Comparison of ENCODE assay signal across 1 cellular context in the genomic region with DNA sequence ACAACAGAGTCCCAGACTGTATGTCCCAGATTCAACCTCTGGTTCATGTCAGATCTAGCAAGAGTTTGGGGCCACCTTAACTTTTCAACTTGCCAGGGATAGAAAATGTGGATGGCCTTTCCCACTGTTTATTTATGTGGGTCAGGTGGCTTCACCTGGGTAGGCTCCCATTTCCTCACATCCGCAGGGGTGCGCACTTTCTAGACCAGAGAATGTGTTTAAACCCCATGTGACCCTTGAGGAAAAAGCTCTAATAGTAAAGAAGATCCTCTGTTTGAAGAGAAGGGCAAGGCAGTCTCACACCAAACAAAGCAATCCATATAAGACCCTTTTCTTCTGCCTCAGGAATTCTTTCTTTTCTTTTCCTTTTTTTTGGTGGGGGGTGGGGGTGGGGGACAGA.
A peak's percentile ranks its signal among the peaks of the same experiment; 100 is the strongest.
TF ChIP-seq lines count a peak whose summit lies in the region.

No MANE protein-coding gene starts in this region.

TF ChIP-seq in K562, 482 proteins besides CTCF, POLR2A, EP300 and RAD21 (continued from another document):
- TF ChIP-seq, protein P1, sequence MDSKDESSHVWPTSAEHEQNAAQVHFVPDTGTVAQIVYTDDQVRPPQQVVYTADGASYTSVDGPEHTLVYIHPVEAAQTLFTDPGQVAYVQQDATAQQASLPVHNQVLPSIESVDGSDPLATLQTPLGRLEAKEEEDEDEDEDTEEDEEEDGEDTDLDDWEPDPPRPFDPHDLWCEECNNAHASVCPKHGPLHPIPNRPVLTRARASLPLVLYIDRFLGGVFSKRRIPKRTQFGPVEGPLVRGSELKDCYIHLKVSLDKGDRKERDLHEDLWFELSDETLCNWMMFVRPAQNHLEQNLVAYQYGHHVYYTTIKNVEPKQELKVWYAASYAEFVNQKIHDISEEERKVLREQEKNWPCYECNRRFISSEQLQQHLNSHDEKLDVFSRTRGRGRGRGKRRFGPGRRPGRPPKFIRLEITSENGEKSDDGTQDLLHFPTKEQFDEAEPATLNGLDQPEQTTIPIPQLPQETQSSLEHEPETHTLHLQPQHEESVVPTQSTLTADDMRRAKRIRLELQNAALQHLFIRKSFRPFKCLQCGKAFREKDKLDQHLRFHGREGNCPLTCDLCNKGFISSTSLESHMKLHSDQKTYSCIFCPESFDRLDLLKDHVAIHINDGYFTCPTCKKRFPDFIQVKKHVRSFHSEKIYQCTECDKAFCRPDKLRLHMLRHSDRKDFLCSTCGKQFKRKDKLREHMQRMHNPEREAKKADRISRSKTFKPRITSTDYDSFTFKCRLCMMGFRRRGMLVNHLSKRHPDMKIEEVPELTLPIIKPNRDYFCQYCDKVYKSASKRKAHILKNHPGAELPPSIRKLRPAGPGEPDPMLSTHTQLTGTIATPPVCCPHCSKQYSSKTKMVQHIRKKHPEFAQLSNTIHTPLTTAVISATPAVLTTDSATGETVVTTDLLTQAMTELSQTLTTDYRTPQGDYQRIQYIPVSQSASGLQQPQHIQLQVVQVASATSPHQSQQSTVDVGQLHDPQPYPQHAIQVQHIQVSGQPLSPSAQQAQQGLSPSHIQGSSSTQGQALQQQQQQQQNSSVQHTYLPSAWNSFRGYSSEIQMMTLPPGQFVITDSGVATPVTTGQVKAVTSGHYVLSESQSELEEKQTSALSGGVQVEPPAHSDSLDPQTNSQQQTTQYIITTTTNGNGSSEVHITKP (IDR thresholded peaks at IDR 0.05; ENCODE audit: partially characterized antibody), result peak; percentile 21
- TF ChIP-seq SLC30A9 (CRISPR knock-in tag; IDR thresholded peaks at IDR 0.05), result no peak
- TF ChIP-seq ATF1 (CRISPR knock-in tag; IDR thresholded peaks at IDR 0.05), result no peak
- no peak for TF ChIP-seq ATF1 (tag; IDR thresholded peaks at IDR 0.05)
- no peak for TF ChIP-seq MECOM (CRISPR knock-in tag; IDR thresholded peaks at IDR 0.05)
- TF ChIP-seq ZNF77 (CRISPR knock-in tag; IDR thresholded peaks at IDR 0.05), result no peak
- TF ChIP-seq ZNF217 (CRISPR knock-in tag; IDR thresholded peaks at IDR 0.05), result no peak
- no peak for TF ChIP-seq JUNB (CRISPR knock-in tag; conservative IDR thresholded peaks at IDR 0.05)
